2 cellular contexts compared by ENCODE assay signal in the genomic region with DNA sequence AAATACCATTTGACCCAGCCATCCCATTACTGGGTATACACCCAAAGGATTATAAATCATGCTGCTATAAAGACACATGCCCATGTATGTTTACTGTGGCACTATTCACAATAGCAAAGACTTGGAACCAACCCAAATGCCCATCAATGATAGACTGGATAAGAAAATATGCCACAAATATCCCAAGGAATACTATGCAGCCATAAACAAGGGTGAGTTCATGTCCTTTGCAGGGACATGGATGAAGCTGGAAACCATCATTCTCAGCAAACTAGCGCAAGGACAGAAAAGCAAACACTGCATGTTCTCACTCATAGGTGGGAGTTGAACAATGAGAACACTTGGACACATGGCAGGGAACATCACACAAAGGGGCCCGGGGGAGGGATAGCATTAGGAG.
A peak's percentile ranks its signal among the peaks of the same experiment; 100 is the strongest.
DNase-seq lines count a peak whose midpoint lies in the region; ATAC-seq, FAIRE-seq and TF ChIP-seq lines count a peak whose summit lies in the region.
"Not testable (repeated sequence)": the region's sequence is repeated elsewhere in the genome, so short reads cannot be mapped to it uniquely, and the experiment has no call there.

No MANE protein-coding gene starts in this region.

- TF ChIP-seq CTCF in HEK293 (tag by site-specific recombination; IDR thresholded peaks at IDR 0.05); K562 (IDR thresholded peaks at IDR 0.05 in 2 of 3, conservative IDR thresholded peaks at IDR 0.05 in 1 of 3; ENCODE audit: insufficient read depth in 2 of 3, low read depth in 1 of 3, low read length in 3 of 3): not testable (repeated sequence)

- intact Hi-C loops in K562 (cut with micrococcal nuclease): not testable (repeated sequence)

- WGBS in K562 (ENCODE audit: insufficient coverage, low coverage, missing lambda C conversion rate): 96% methylated on average over 2 of the region's 2 CpGs

- not testable (repeated sequence) for H3K79me2 ChIP-seq in K562 (ENCODE audit: control insufficient read depth, insufficient read depth, low read length)

- not testable (repeated sequence) for H3K27ac ChIP-seq in HEK293 (ENCODE audit: extremely low read depth, low read depth, low read length); K562 (ENCODE audit: extremely low read depth, low read depth, low read length)

- H3K4me2 ChIP-seq in K562 (ENCODE audit: insufficient read depth, low read length): not testable (repeated sequence)

- H3K9me1 ChIP-seq in K562 (ENCODE audit: control insufficient read depth, insufficient read depth, low read length): not testable (repeated sequence)

- CTCF ChIA-PET in HEK293 (lab: Yijun Ruan, JAX); K562 (lab: Yijun Ruan, JAX; ENCODE audit: low intra/inter-chr PET ratio): not testable (repeated sequence)

- not testable (repeated sequence) for H3K36me3 ChIP-seq in HEK293 (ENCODE audit: control insufficient read depth in 2 of 2, insufficient read depth in 1 of 2, low read length in 2 of 2); K562 (ENCODE audit: control insufficient read depth, insufficient read depth, low read length)

- H4K20me1 ChIP-seq in K562 (replicated peaks; ENCODE audit: control insufficient read depth, insufficient read depth, low read length): not testable (repeated sequence)

- H2AFZ ChIP-seq in K562 (ENCODE audit: low read depth, low read length): not testable (repeated sequence)

- POLR2A ChIA-PET in HEK293 (lab: Yijun Ruan, JAX); K562 (lab: Yijun Ruan, JAX): not testable (repeated sequence)

- H3K9me3 ChIP-seq in HEK293 (ENCODE audit: control insufficient read depth, insufficient read depth, low read depth, low read length); K562 (replicated peaks; ENCODE audit: control insufficient read depth, insufficient read depth, low read depth, low read length): not testable (repeated sequence)

- TF ChIP-seq RAD21 in K562 (CRISPR knock-in tag; conservative IDR thresholded peaks at IDR 0.05 in 1 of 2, IDR thresholded peaks at IDR 0.05 in 1 of 2): not testable (repeated sequence)

- not testable (repeated sequence) for DNase-seq in K562 (ENCODE audit: extremely low read depth in 1 of 4, low spot score in 3 of 4)

- H3K4me1 ChIP-seq in HEK293 (ENCODE audit: control insufficient read depth, insufficient read depth, low read length); K562 (replicated peaks in 1 of 2; ENCODE audit: control insufficient read depth in 2 of 2, insufficient read depth in 2 of 2, low read length in 2 of 2): not testable (repeated sequence)

- TF ChIP-seq POLR2A in K562 (conservative IDR thresholded peaks at IDR 0.05): not testable (repeated sequence)

- not testable (repeated sequence) for H3K4me3 ChIP-seq in HEK293 (ENCODE audit: low read depth, low read length); K562

- H3K9ac ChIP-seq in K562 (ENCODE audit: insufficient read depth in 1 of 2, low read depth in 2 of 2, low read length in 2 of 2): not testable (repeated sequence)

- not testable (repeated sequence) for ATAC-seq in K562

- BruUV-seq in K562 (replicated peaks; lab: Mats Ljungman, UMichigan): not testable (repeated sequence)

- in situ Hi-C loops in K562 (cut with MboI): not testable (repeated sequence)

- TF ChIP-seq EP300 in K562 (IDR thresholded peaks at IDR 0.05; ENCODE audit: low read length): not testable (repeated sequence)

- not testable (repeated sequence) for FAIRE-seq in K562 (lab: Jason Lieb, UNC)

- H3K27me3 ChIP-seq in K562 (ENCODE audit: control insufficient read depth in 2 of 2, insufficient read depth in 2 of 2, low read length in 2 of 2): not testable (repeated sequence)

TF ChIP-seq in HEK293, 187 proteins besides CTCF, POLR2A, EP300 and RAD21:
- TF ChIP-seq ZNF146 (tag by site-specific recombination; IDR thresholded peaks at IDR 0.05): peak; percentile 56; the same call in 1 of the 2 replicates

TF ChIP-seq in K562, 482 proteins besides CTCF, POLR2A, EP300 and RAD21:
- peak; percentile 71 for TF ChIP-seq ZNF146 (CRISPR knock-in tag; IDR thresholded peaks at IDR 0.05; ENCODE audit: unreplicated experiment)
